In genomic region chr2:96537066-96537733, GRCh38 we compare ENCODE assay signal across 8 cellular contexts. TPM values are rescaled to one million over a fixed set of nuclear protein-coding genes. Genes with fewer than 3 reads are reported as not detected.
DNase-seq lines count a peak whose midpoint lies in the region; ATAC-seq and TF ChIP-seq lines count a peak whose summit lies in the region.

No MANE protein-coding gene starts in this region.

- no peaks in the 10 kb centered on the region for H3K9me3 Mint-ChIP-seq in activated CD8-positive, alpha-beta T cell treated with anti-CD3 and anti-CD28 coated beads for 36 hours

- no peak for TF ChIP-seq CTCF in activated CD8-positive, alpha-beta T cell treated with anti-CD3 and anti-CD28 coated beads for 36 hours (IDR thresholded peaks at IDR 0.05)

- POLR2A ChIA-PET in activated CD8-positive, alpha-beta T cell treated with anti-CD3 and anti-CD28 coated beads for 36 hours (lab: Charles Lee): interaction anchor here (1.0 to 23.0 kb wide), 8 partner anchors 5 to 270 kb away, joined by 3 to 438 read pairs (median 3); partner anchors contain the start of genes ARID5A and KANSL3

- peak overlapping the region; percentile 97 for H3K27ac Mint-ChIP-seq in activated CD8-positive, alpha-beta T cell treated with anti-CD3 and anti-CD28 coated beads for 36 hours

- CTCF ChIA-PET in activated CD8-positive, alpha-beta T cell treated with anti-CD3 and anti-CD28 coated beads for 36 hours (lab: Charles Lee): interaction anchor here (1.0 to 5.0 kb wide), 6 partner anchors 9 to 130 kb away, joined by 3 to 30 read pairs (median 12); no protein-coding TSS in a partner anchor

- H3K4me1 Mint-ChIP-seq in activated CD8-positive, alpha-beta T cell treated with anti-CD3 and anti-CD28 coated beads for 36 hours (ENCODE audit: low read depth): peaks cover 50% of the 10 kb centered on the region

- H3K27me3 ChIP-seq in effector memory CD4-positive, alpha-beta T cell (replicated peaks; ENCODE audit: control insufficient read depth, insufficient read depth, low read length, poor library complexity, severe bottlenecking): no peaks in the 10 kb centered on the region

- peak overlapping the region; percentile 99 for H3K4me3 ChIP-seq in effector memory CD4-positive, alpha-beta T cell (ENCODE audit: insufficient read depth, low read depth, low read length, poor library complexity, severe bottlenecking)

- H3K36me3 ChIP-seq in effector memory CD4-positive, alpha-beta T cell (ENCODE audit: control insufficient read depth, insufficient read depth, low read length): peaks cover 9% of the 10 kb centered on the region

- H3K4me1 ChIP-seq in effector memory CD4-positive, alpha-beta T cell (ENCODE audit: control insufficient read depth, insufficient read depth, low read length, poor library complexity, severe bottlenecking): peaks cover 45% of the 10 kb centered on the region

- peak overlapping the region; percentile 99 for H3K27ac ChIP-seq in effector memory CD4-positive, alpha-beta T cell (ENCODE audit: insufficient read depth, low read length, poor library complexity, severe bottlenecking)

- H3K4me3 Mint-ChIP-seq in activated CD8-positive, alpha-beta T cell treated with anti-CD3 and anti-CD28 coated beads for 36 hours: peak overlapping the region; percentile 87

- DNase-seq in NCI-H226 (peak; percentile 28), midbrain (lab: John Stamatoyannopoulos, UW) (peak; percentile 33), NCI-H187 (lab: John Stamatoyannopoulos, UW) (no peak)
- peak; percentile 96 for DNase-seq in activated CD8-positive, alpha-beta T cell treated with anti-CD3 and anti-CD28 coated beads for 36 hours
- DNase-seq in effector memory CD4-positive, alpha-beta T cell: peak; percentile 86 to 93 (median 90)
- DNase-seq in stimulated activated CD8-positive, alpha-beta memory T cell treated with anti-CD3 and anti-CD28 coated beads, Interleukin-4, amount 100 ng/mL, for 24 hours (ENCODE audit: low read depth): peak; percentile 82

- no peaks in the 10 kb centered on the region for H3K27me3 Mint-ChIP-seq in activated CD8-positive, alpha-beta T cell treated with anti-CD3 and anti-CD28 coated beads for 36 hours

- no peaks in the 10 kb centered on the region for H3K9me3 ChIP-seq in effector memory CD4-positive, alpha-beta T cell (ENCODE audit: control insufficient read depth, low read length)

- intact Hi-C loops in activated CD8-positive, alpha-beta T cell treated with anti-CD3 and anti-CD28 coated beads for 36 hours (cut with micrococcal nuclease): loop anchor here (5.0 to 10.0 kb wide), 3 partner anchors 45 to 392 kb away; partner anchors contain the start of genes DUSP2 and ITPRIPL1

- ATAC-seq in GM18517 (IDR thresholded peaks at IDR 0.05; ENCODE audit: unreplicated experiment) (peak; percentile 65), HG02840 (IDR thresholded peaks at IDR 0.05; ENCODE audit: low FRiP score, unreplicated experiment) (peak; percentile 59)
- peak; percentile 32 for ATAC-seq in activated CD8-positive, alpha-beta T cell treated with anti-CD3 and anti-CD28 coated beads for 36 hours

- H3K36me3 Mint-ChIP-seq in activated CD8-positive, alpha-beta T cell treated with anti-CD3 and anti-CD28 coated beads for 36 hours (ENCODE audit: low read depth): peaks cover 33% of the 10 kb centered on the region

RNA-seq across cellular contexts. Expression of gene ARID5A, which starts 0.6 kb away (rescaled TPM):
- 10 to 100 TPM; 61.5 to 64.3 TPM for total RNA-seq in activated CD8-positive, alpha-beta T cell treated with anti-CD3 and anti-CD28 coated beads for 36 hours

RNA-seq across cellular contexts. Expression of gene NEURL3, which starts 32.0 kb away (rescaled TPM):
- total RNA-seq in activated CD8-positive, alpha-beta T cell treated with anti-CD3 and anti-CD28 coated beads for 36 hours: under 1 TPM in 1 of 2 experiments, not detected in 1; 0.25 TPM

Comparison
In these comparisons a context has a peak if more than half of its experiments do, and no peak if none do; other contexts are left out.
1. DNase-seq: peak in NCI-H226 (single experiment), activated CD8-positive, alpha-beta T cell treated with anti-CD3 and anti-CD28 coated beads for 36 hours (single experiment), effector memory CD4-positive, alpha-beta T cell (3 of 3), midbrain (single experiment) and stimulated activated CD8-positive, alpha-beta memory T cell treated with anti-CD3 and anti-CD28 coated beads, Interleukin-4, amount 100 ng/mL, for 24 hours (single experiment); none in NCI-H187 (0 of 2).
2. Peak in every context shown above with its lines, with median percentiles within 50 percentile points of each other: ATAC-seq.